ENCODE assay signal across 8 cellular contexts in genomic region chrX:135295944-135296305, GRCh38. TPM values are rescaled to one million over a fixed set of nuclear protein-coding genes. Genes with fewer than 3 reads are reported as not detected.
DNase-seq lines count a peak whose midpoint lies in the region; ATAC-seq and TF ChIP-seq lines count a peak whose summit lies in the region.

No MANE protein-coding gene starts in this region.

- H3K36me3 ChIP-seq in adipocyte (ENCODE audit: control insufficient read depth, insufficient read depth, low read length, severe bottlenecking) (peaks cover 11% of the 10 kb centered on the region), parathyroid adenoma (ENCODE audit: control insufficient read depth, insufficient read depth, low read length) (no peaks in the 10 kb centered on the region)

- peaks cover 21% of the 10 kb centered on the region for H3K9me3 ChIP-seq in adipocyte (ENCODE audit: control insufficient read depth, low read length)
- H3K9me3 ChIP-seq in parathyroid adenoma (ENCODE audit: control insufficient read depth, low read length), result no peaks in the 10 kb centered on the region

- H3K4me1 ChIP-seq in adipocyte (ENCODE audit: control insufficient read depth, insufficient read depth, low read length) (no peaks in the 10 kb centered on the region), parathyroid adenoma (no peaks in the 10 kb centered on the region)

- no peaks in the 10 kb centered on the region for H3K27me3 ChIP-seq in adipocyte (replicated peaks; ENCODE audit: control insufficient read depth, insufficient read depth, low read length)
- no peaks in the 10 kb centered on the region for H3K27me3 ChIP-seq in parathyroid adenoma (ENCODE audit: control insufficient read depth, insufficient read depth, low read length)

- no peak overlapping the region for H3K27ac ChIP-seq in parathyroid adenoma

- H3K79me2 ChIP-seq in parathyroid adenoma, result no peaks in the 10 kb centered on the region

- H3K4me2 ChIP-seq in parathyroid adenoma (ENCODE audit: low read length), result no peak overlapping the region

- H2AFZ ChIP-seq in parathyroid adenoma, result peak overlapping the region; percentile 66

- H3K9ac ChIP-seq in adipocyte (ENCODE audit: low read length), result no peak overlapping the region
- H3K9ac ChIP-seq in parathyroid adenoma, result no peak overlapping the region

- DNase-seq in adipocyte (ENCODE audit: low read depth) (no peak), NCI-H2196 treated with DMSO at 0.1 percent for 48 hours (lab: John Stamatoyannopoulos, UW; ENCODE audit: unreplicated experiment) (no peak), A172 (ENCODE audit: low spot score) (no peak), DMS79 (lab: John Stamatoyannopoulos, UW) (no peak), OCI-M2 (lab: John Stamatoyannopoulos, UW; ENCODE audit: unreplicated experiment) (no peak)

- no peak for TF ChIP-seq CTCF in parathyroid adenoma (IDR thresholded peaks at IDR 0.05)

- ATAC-seq in GM19025 (IDR thresholded peaks at IDR 0.05; ENCODE audit: low read depth, unreplicated experiment), result peak; percentile 46
- ATAC-seq in HG02840 (IDR thresholded peaks at IDR 0.05; ENCODE audit: low FRiP score, unreplicated experiment), result peak; percentile 55

- H3K4me3 ChIP-seq in adipocyte (ENCODE audit: low read length) (peak overlapping the region; percentile 53), parathyroid adenoma (ENCODE audit: low read depth, low read length) (no peak overlapping the region)

RNA-seq across cellular contexts. Expression of gene ETDC, which starts 13.4 kb away (rescaled TPM):
- total RNA-seq in A172 (2014; rRNA removed; shearing (Covaris generic)), result not detected in 2 replicates

RNA-seq across cellular contexts. Expression of gene ETDA, which starts 44.1 kb away (rescaled TPM):
- not detected in 2 replicates for total RNA-seq in A172 (2014; rRNA removed; shearing (Covaris generic))

RNA-seq across cellular contexts. Expression of gene ZNF75D, which starts 48.0 kb away (rescaled TPM):
- total RNA-seq in A172 (2014; rRNA removed; shearing (Covaris generic)), result 1.4 and 3.2 TPM in 2 replicates

RNA-seq across cellular contexts. Expression of gene ZNF449, which starts 48.7 kb away (rescaled TPM):
- 3.0 and 3.2 TPM in 2 replicates for total RNA-seq in A172 (2014; rRNA removed; shearing (Covaris generic))
